ENCODE assay signal across 17 cellular contexts in genomic region chr4:156764145-156764544, GRCh38.
DNase-seq lines count a peak whose midpoint lies in the region; ATAC-seq and TF ChIP-seq lines count a peak whose summit lies in the region.
"Had no signal": no experiment of that assay in that cellular context is flagged by ENCODE, and none has a peak within 500 bp of the region (broad histone marks: within the 10 kb centered on the region; RNA-seq: fewer than 3 reads in every experiment).

No MANE protein-coding gene starts in this region.

- H3K9me3 ChIP-seq in uterus: no peaks in the 10 kb centered on the region
- H3K9me3 ChIP-seq: upper lobe of right lung had no signal

- intact Hi-C loops in Right ventricle myocardium superior (cut with DNase I) (no loop called here), cardiac septum (cut with DNase I) (no loop called here), uterus (cut with DNase I; ENCODE audit: low total_unique reads) (no loop called here)

- peak; percentile 34 for ATAC-seq in Right ventricle myocardium superior (ENCODE audit: poor library complexity)
- ATAC-seq: natural killer cell; stimulated activated naive CD8-positive, alpha-beta T cell treated with anti-CD3 and anti-CD28 coated beads, Interleukin-15, Interleukin-2, amounts not matched to agents 100 U/mL and 50 U/mL, for 24 hours had no signal

- TF ChIP-seq POLR2A in uterus (IDR thresholded peaks at IDR 0.05): no peak

- H3K27ac ChIP-seq in uterus: peak overlapping the region in 1 of 2 donors; percentile 28
- H3K27ac ChIP-seq: upper lobe of right lung had no signal

- H3K27me3 ChIP-seq in uterus: no peaks in the 10 kb centered on the region
- H3K27me3 ChIP-seq: upper lobe of right lung had no signal

- no peak for TF ChIP-seq CTCF in uterus (IDR thresholded peaks at IDR 0.05)

- H3K4me3 ChIP-seq in uterus: no peak overlapping the region
- H3K4me3 ChIP-seq: upper lobe of right lung had no signal

- H3K4me1 ChIP-seq in uterus: peaks cover 0 to 7% of the 10 kb centered on the region in 2 donors

- no peaks in the 10 kb centered on the region for H3K36me3 ChIP-seq in uterus
- H3K36me3 ChIP-seq: upper lobe of right lung had no signal

- DNase-seq in Right ventricle myocardium superior (no peak), cardiac septum (ENCODE audit: low spot score) (no peak), amniotic epithelial cell (ENCODE audit: low read depth) (peak; percentile 82), iris pigment epithelial cell (ENCODE audit: low read depth) (peak; percentile 61), nucleus accumbens (lab: John Stamatoyannopoulos, UW) (no peak), NCI-H524 treated with DMSO at 0.1 percent for 48 hours (lab: John Stamatoyannopoulos, UW) (no peak), uterus (no peak)
- no peak for DNase-seq in stimulated activated CD8-positive, alpha-beta memory T cell treated with anti-CD3 and anti-CD28 coated beads, Interleukin-4, amount 100 ng/mL, for 48 hours
- DNase-seq: activated CD4-positive, alpha-beta T cell treated with anti-CD3 and anti-CD28 coated beads for 48 hours; activated T-cell treated with anti-CD3 and anti-CD28 coated beads, Interleukin-2, amount 50 U/mL, for 1 hour; caudate nucleus; effector memory CD4-positive, alpha-beta T cell; GDM1; natural killer cell; stimulated activated CD4-positive, alpha-beta T cell treated with anti-CD3 and anti-CD28 coated beads, Interleukin-15, amount 100 ng/mL, for 24 hours; stimulated activated naive CD8-positive, alpha-beta T cell treated with anti-CD3 and anti-CD28 coated beads, Interleukin-15, Interleukin-2, amounts not matched to agents 100 U/mL and 50 U/mL, for 24 hours; upper lobe of right lung had no signal

Comparison
In these comparisons a context has a peak if more than half of its experiments do, and no peak if none do; other contexts are left out.
1. DNase-seq: peak in amniotic epithelial cell (single experiment) and iris pigment epithelial cell (single experiment); none in Right ventricle myocardium superior (single experiment), cardiac septum (single experiment), nucleus accumbens (0 of 56), NCI-H524 treated with DMSO at 0.1 percent for 48 hours (single experiment), uterus (0 of 2) and stimulated activated CD8-positive, alpha-beta memory T cell treated with anti-CD3 and anti-CD28 coated beads, Interleukin-4, amount 100 ng/mL, for 48 hours (single experiment).